1 cellular context compared by ENCODE assay signal in the genomic region with DNA sequence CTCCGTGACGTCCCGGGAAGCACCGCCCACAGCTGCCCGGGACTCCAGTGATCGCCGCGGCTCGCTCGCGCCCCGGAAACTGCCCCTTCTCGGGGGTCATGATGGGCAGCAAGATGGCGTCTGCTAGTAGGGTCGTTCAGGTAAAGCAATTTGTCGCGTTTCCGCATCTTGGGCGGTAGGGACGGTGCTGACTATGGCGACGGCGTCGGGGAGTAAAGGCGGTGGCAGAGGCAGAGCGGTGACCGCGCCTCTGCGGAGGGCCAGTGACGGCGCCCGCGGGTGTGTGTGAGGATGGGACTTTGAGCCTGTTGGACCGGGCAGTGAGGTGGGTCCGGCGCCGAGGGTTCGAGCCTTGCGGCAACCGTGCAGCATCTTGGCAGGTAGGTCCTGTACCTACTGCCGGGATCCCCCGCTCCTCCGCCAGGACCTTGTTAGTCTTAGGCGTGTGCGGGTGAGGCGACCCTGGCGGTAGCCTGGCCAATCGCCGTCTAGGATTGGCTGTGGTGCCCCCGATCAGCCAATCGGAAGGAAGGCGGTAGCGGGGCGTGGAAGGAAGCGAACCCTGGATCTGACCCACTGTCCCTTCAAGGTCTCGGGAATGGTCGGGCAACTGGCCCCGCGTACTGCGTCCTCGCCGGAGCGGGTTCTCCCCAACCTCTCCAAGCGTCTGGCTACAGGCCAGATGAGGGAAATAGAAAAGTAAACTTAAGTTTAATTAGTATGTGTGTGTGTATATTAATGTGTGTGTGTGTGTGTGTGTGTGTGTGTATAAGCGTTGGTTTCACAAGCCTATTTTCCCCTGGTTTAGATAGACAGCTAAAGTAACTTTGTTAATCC.
TF ChIP-seq lines count a peak whose summit lies in the region.

No MANE protein-coding gene starts in this region.

TF ChIP-seq in endothelial cell of umbilical vein, 7 proteins besides CTCF, POLR2A, EP300 and RAD21 (continued from another document):
- peak; percentile 57 for TF ChIP-seq POLR2AphosphoS5 (IDR thresholded peaks at IDR 0.05; ENCODE audit: insufficient read depth, low read depth, low read length)
